Comparison of ENCODE assay signal across 14 cellular contexts in genomic region chr10:71984126-71984797, GRCh38. TPM values are rescaled to one million over a fixed set of nuclear protein-coding genes. Genes with fewer than 3 reads are reported as not detected.
DNase-seq lines count a peak whose midpoint lies in the region; ATAC-seq and TF ChIP-seq lines count a peak whose summit lies in the region.
"Had no signal": no experiment of that assay in that cellular context is flagged by ENCODE, and none has a peak within 500 bp of the region (broad histone marks: within the 10 kb centered on the region; RNA-seq: fewer than 3 reads in every experiment).

No MANE protein-coding gene starts in this region.

- no peak overlapping the region for H2BK5ac ChIP-seq in mesenchymal stem cell (ENCODE audit: low read depth, low read length, poor library complexity, severe bottlenecking)

- 83 to 92% methylated on average over 15 of the region's 15 CpGs for WGBS in body of pancreas, 2 donors
- 95% methylated on average over 14 of the region's 15 CpGs for WGBS in mesenchymal stem cell
- 88 to 97% (median 92%) methylated on average over 15 of the region's 15 CpGs for WGBS in stomach, 5 donors

- POLR2A ChIA-PET in activated CD4-positive, alpha-beta memory T cell treated with anti-CD3 and anti-CD28 coated beads for 36 hours (lab: Charles Lee) = no interaction called here

- H4K91ac ChIP-seq in mesenchymal stem cell (ENCODE audit: low read length) = no peak overlapping the region

- no peak overlapping the region for H3K27ac Mint-ChIP-seq in activated CD4-positive, alpha-beta memory T cell treated with anti-CD3 and anti-CD28 coated beads for 36 hours

- no peak overlapping the region for H3K23ac ChIP-seq in mesenchymal stem cell (ENCODE audit: low read length in 2 of 2)

- H3K18ac ChIP-seq in mesenchymal stem cell (ENCODE audit: low read depth in 1 of 2, low read length in 2 of 2) = no peak overlapping the region

- DNase-seq in body of pancreas = no peak
- DNase-seq in mesenchymal stem cell = no peak
- no peak for DNase-seq in stomach
- DNase-seq in occipital lobe (lab: John Stamatoyannopoulos, UW) = no peak
- no peak for DNase-seq in SW 1271 (lab: John Stamatoyannopoulos, UW)
- no peak for DNase-seq in activated CD4-positive, alpha-beta memory T cell treated with anti-CD3 and anti-CD28 coated beads for 36 hours
- DNase-seq: activated T-cell treated with anti-CD3 and anti-CD28 coated beads, Interleukin-2, amount 50 U/mL, for 4 hours; DMS79; kidney glomerular epithelial cell; NCI-H1436 had no signal

- no peak overlapping the region for H4K8ac ChIP-seq in mesenchymal stem cell (ENCODE audit: low read length)

- peak overlapping the region in 1 of 2 experiments; percentile 4 for H3K4ac ChIP-seq in mesenchymal stem cell (ENCODE audit: low read depth in 1 of 2, low read length in 2 of 2)

- peaks cover 30% of the 10 kb centered on the region for H3K79me1 ChIP-seq in mesenchymal stem cell (replicated peaks; ENCODE audit: low read length, poor library complexity, severe bottlenecking)

- CTCF ChIA-PET in activated CD4-positive, alpha-beta memory T cell treated with anti-CD3 and anti-CD28 coated beads for 36 hours (lab: Charles Lee) = interaction anchor here (1.1 to 3.5 kb wide), 4 partner anchors 9 to 88 kb away, joined by 3 to 28 read pairs (median 8); no protein-coding TSS in a partner anchor

- peaks cover 7% of the 10 kb centered on the region for H3K27me3 Mint-ChIP-seq in activated CD4-positive, alpha-beta memory T cell treated with anti-CD3 and anti-CD28 coated beads for 36 hours

- peak overlapping the region; percentile 53 for H3K9ac ChIP-seq in mesenchymal stem cell (ENCODE audit: low read length)

- H3K9me3 ChIP-seq in body of pancreas (no peaks in the 10 kb centered on the region), mesenchymal stem cell (ENCODE audit: control insufficient read depth, low read length) (no peaks in the 10 kb centered on the region), stomach (no peaks in the 10 kb centered on the region)

- peaks cover 69% of the 10 kb centered on the region for H3K4me1 ChIP-seq in body of pancreas
- peaks cover 24% of the 10 kb centered on the region for H3K4me1 ChIP-seq in mesenchymal stem cell (ENCODE audit: control insufficient read depth, insufficient read depth, low read depth, low read length)
- H3K4me1 ChIP-seq in stomach = peaks cover 76 to 92% (median 86%) of the 10 kb centered on the region in 4 donors

- H3K36me3 Mint-ChIP-seq in activated CD4-positive, alpha-beta memory T cell treated with anti-CD3 and anti-CD28 coated beads for 36 hours = no peaks in the 10 kb centered on the region

- ATAC-seq in GM18909 (IDR thresholded peaks at IDR 0.05; ENCODE audit: poor library complexity, unreplicated experiment) = peak; percentile 1
- ATAC-seq in body of pancreas = no peak
- no peak for ATAC-seq in HG02571 (IDR thresholded peaks at IDR 0.05; ENCODE audit: unreplicated experiment)
- ATAC-seq: activated T-cell treated with anti-CD3 and anti-CD28 coated beads, Interleukin-2, amount 50 U/mL, for 4 hours had no signal

- no peak overlapping the region for H2BK15ac ChIP-seq in mesenchymal stem cell (ENCODE audit: low read depth, poor library complexity, severe bottlenecking)

- H3K4me3 Mint-ChIP-seq in activated CD4-positive, alpha-beta memory T cell treated with anti-CD3 and anti-CD28 coated beads for 36 hours = no peak overlapping the region
- H3K4me3 Mint-ChIP-seq: activated T-cell treated with anti-CD3 and anti-CD28 coated beads, Interleukin-2, amount 50 U/mL, for 4 hours had no signal

- no peaks in the 10 kb centered on the region for H3K27me3 ChIP-seq in body of pancreas
- H3K27me3 ChIP-seq in mesenchymal stem cell (ENCODE audit: control insufficient read depth in 1 of 2, insufficient read depth in 1 of 2, low read length in 2 of 2) = no peaks in the 10 kb centered on the region
- H3K27me3 ChIP-seq in stomach = no peaks in the 10 kb centered on the region
- H3K27me3 ChIP-seq: BE2C had no signal

- no peak overlapping the region for H2AFZ ChIP-seq in mesenchymal stem cell (ENCODE audit: low read depth, low read length)

- intact Hi-C loops in body of pancreas (cut with DNase I) (no loop called here), stomach (cut with DNase I; ENCODE audit: low total_unique reads) (no loop called here)
- intact Hi-C loops in activated CD4-positive, alpha-beta memory T cell treated with anti-CD3 and anti-CD28 coated beads for 36 hours (cut with micrococcal nuclease) = no loop called here

- peak overlapping the region in 1 of 2 experiments; percentile 55 for H2BK12ac ChIP-seq in mesenchymal stem cell (ENCODE audit: low read length in 2 of 2)

- H3K4me3 ChIP-seq in body of pancreas = no peak overlapping the region
- no peak overlapping the region for H3K4me3 ChIP-seq in mesenchymal stem cell (ENCODE audit: insufficient read depth in 1 of 2, low read depth in 1 of 2, low read length in 2 of 2)
- H3K4me3 ChIP-seq in stomach = no peak overlapping the region

- H2BK120ac ChIP-seq in mesenchymal stem cell (ENCODE audit: low read depth, low read length) = no peak overlapping the region

- TF ChIP-seq EP300 in stomach (IDR thresholded peaks at IDR 0.05) = no peak

- H3K27ac ChIP-seq in body of pancreas (peak overlapping the region in 3 of 4 donors; percentile 81 to 92 (median 84)), mesenchymal stem cell (ENCODE audit: low read length, poor library complexity, severe bottlenecking) (no peak overlapping the region), stomach (peak overlapping the region in 4 of 5 donors; percentile 76 to 89 (median 85))

- no peak overlapping the region for H2AK5ac ChIP-seq in mesenchymal stem cell (ENCODE audit: low read length, severe bottlenecking)

- peak overlapping the region in 1 of 2 experiments; percentile 49 for H3K14ac ChIP-seq in mesenchymal stem cell (ENCODE audit: low read length in 2 of 2)

- H3K9me3 Mint-ChIP-seq in activated CD4-positive, alpha-beta memory T cell treated with anti-CD3 and anti-CD28 coated beads for 36 hours = no peaks in the 10 kb centered on the region
- H3K9me3 Mint-ChIP-seq: activated T-cell treated with anti-CD3 and anti-CD28 coated beads, Interleukin-2, amount 50 U/mL, for 4 hours had no signal

- H3K4me2 ChIP-seq in mesenchymal stem cell (ENCODE audit: low read length, poor library complexity, severe bottlenecking) = no peak overlapping the region

- no peak for TF ChIP-seq POLR2A in body of pancreas (IDR thresholded peaks at IDR 0.05)
- no peak for TF ChIP-seq POLR2A in stomach (IDR thresholded peaks at IDR 0.05)

- H3K4me1 Mint-ChIP-seq in activated CD4-positive, alpha-beta memory T cell treated with anti-CD3 and anti-CD28 coated beads for 36 hours (ENCODE audit: low read depth) = peaks cover 21% of the 10 kb centered on the region

- TF ChIP-seq CTCF in body of pancreas (IDR thresholded peaks at IDR 0.05) (no peak), stomach (IDR thresholded peaks at IDR 0.05) (no peak)

- H3K36me3 ChIP-seq in body of pancreas (replicated peaks in 1 of 2; ENCODE audit: insufficient read depth in 1 of 2, low read depth in 2 of 2) (no peaks in the 10 kb centered on the region), mesenchymal stem cell (ENCODE audit: control insufficient read depth in 1 of 2, insufficient read depth in 2 of 2, low read depth in 1 of 2, low read length in 2 of 2) (peaks cover 0 to 2% of the 10 kb centered on the region in 2 experiments), stomach (no peaks in the 10 kb centered on the region)
- H3K36me3 ChIP-seq: BE2C had no signal

RNA-seq across cellular contexts. Expression of gene CHST3, which starts 20.1 kb away (rescaled TPM):
- total RNA-seq in body of pancreas = 10 to 100 TPM in 1 of 2 donors, 1 to 10 TPM in 1; 8.6 to 19.4 TPM
- polyA plus RNA-seq in mesenchymal stem cell (2013, experiment 1 of 2) = 14.6 TPM
- 14.4 TPM for polyA plus RNA-seq in mesenchymal stem cell (2013, experiment 2 of 2)
- total RNA-seq in stomach = 10 to 100 TPM in 4 of 5 donors, 1 to 10 TPM in 1; 4.9 to 26.8 (median 17.0) TPM
- 1 to 10 TPM; 1.5 to 4.7 (median 3.3) TPM for polyA plus RNA-seq in stomach
- total RNA-seq in occipital lobe = 7.2 TPM
- total RNA-seq in activated CD4-positive, alpha-beta memory T cell treated with anti-CD3 and anti-CD28 coated beads for 36 hours = under 1 TPM; 0.19 to 0.31 TPM
- total RNA-seq: T-helper 1 cell treated with Interleukin-12 subunit alpha and Interleukin-12 subunit beta and Interleukin-4 antibody, amounts not matched to agents 30 ng/mL and 1 ng/mL, for 36 hours had no signal
